Comparison of ENCODE assay signal across 9 cellular contexts in the genomic region with DNA sequence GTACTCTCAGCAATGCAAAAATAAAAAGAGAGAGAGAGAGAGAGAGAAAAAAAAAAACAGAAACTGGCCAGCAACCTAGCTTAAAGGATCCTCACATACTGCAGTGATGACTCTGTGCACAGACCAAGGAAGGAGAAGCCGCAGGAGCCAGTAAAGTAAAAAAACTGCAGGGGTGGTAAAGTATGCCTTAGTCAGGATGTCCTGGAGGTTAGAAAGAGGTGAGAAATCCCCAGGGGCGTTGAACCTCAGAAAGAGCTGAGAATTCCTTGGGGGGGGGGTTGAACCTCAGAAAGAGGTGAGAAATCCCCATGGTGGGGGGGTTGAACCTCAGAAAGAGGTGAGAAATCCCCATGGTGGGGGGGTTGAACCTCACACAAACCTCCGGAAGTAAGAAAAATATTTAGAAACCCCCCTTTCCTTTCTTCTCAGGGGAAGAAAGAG. TPM values are rescaled to one million over a fixed set of nuclear protein-coding genes. Genes with fewer than 3 reads are reported as not detected.
DNase-seq lines count a peak whose midpoint lies in the region; ATAC-seq, FAIRE-seq and TF ChIP-seq lines count a peak whose summit lies in the region.
"Had no signal": no experiment of that assay in that cellular context is flagged by ENCODE, and none has a peak within 500 bp of the region (broad histone marks: within the 10 kb centered on the region; RNA-seq: fewer than 3 reads in every experiment).

No MANE protein-coding gene starts in this region.

- CTCF ChIA-PET in CD8-positive, alpha-beta memory T cell (lab: Charles Lee) = no interaction called here

- peak; percentile 53 for ATAC-seq in HG02588 (IDR thresholded peaks at IDR 0.05; ENCODE audit: unreplicated experiment)
- no peak for ATAC-seq in HG03045 (IDR thresholded peaks at IDR 0.05; ENCODE audit: unreplicated experiment)

- no peaks in the 10 kb centered on the region for H3K36me3 Mint-ChIP-seq in CD8-positive, alpha-beta memory T cell

- H3K27me3 Mint-ChIP-seq in CD8-positive, alpha-beta memory T cell = peaks cover 0 to 9% of the 10 kb centered on the region in 2 donors

- peaks cover 11% of the 10 kb centered on the region for H3K4me1 ChIP-seq in CD8-positive, alpha-beta memory T cell (ENCODE audit: insufficient read depth, low read length)

- FAIRE-seq in D721Med (lab: Jason Lieb, UNC) = no peak

- no peaks in the 10 kb centered on the region for H3K36me3 ChIP-seq in CD8-positive, alpha-beta memory T cell (ENCODE audit: insufficient read depth, low read length)

- H3K4me3 Mint-ChIP-seq in CD8-positive, alpha-beta memory T cell = peak overlapping the region; percentile 67 to 88 (median 81)

- no peaks in the 10 kb centered on the region for H3K27me3 ChIP-seq in CD8-positive, alpha-beta memory T cell (ENCODE audit: insufficient read depth, low read length, poor library complexity, severe bottlenecking)

- H3K9me3 ChIP-seq in CD8-positive, alpha-beta memory T cell (ENCODE audit: low read length) = no peaks in the 10 kb centered on the region

- peaks cover 24 to 36% (median 30%) of the 10 kb centered on the region in 3 donors for H3K4me1 Mint-ChIP-seq in CD8-positive, alpha-beta memory T cell

- H3K27ac Mint-ChIP-seq in CD8-positive, alpha-beta memory T cell = peak overlapping the region; percentile 77 to 98 (median 96)

- DNase-seq in CD8-positive, alpha-beta memory T cell = peak; percentile 4 to 57 (median 34)
- peak; percentile 15 for DNase-seq in activated T-helper 9 cell treated with anti-CD3 and anti-CD28 coated beads, Interleukin-2, amount 50 U/mL, for 16 hours (ENCODE audit: low read depth)
- DNase-seq in kidney glomerular epithelial cell (lab: John Stamatoyannopoulos, UW) (peak; percentile 47), NCI-H187 (lab: John Stamatoyannopoulos, UW) (no peak), HCEC 1CT (no peak), D721Med (ENCODE audit: insufficient read length, low spot score) (no peak)

- no peak for TF ChIP-seq CTCF in D721Med (IDR thresholded peaks at IDR 0.05; ENCODE audit: insufficient read depth, missing control alignments)

- peak overlapping the region; percentile 32 for H3K4me3 ChIP-seq in CD8-positive, alpha-beta memory T cell (ENCODE audit: low read length)

- POLR2A ChIA-PET in CD8-positive, alpha-beta memory T cell (lab: Charles Lee) = no interaction called here

- no peaks in the 10 kb centered on the region for H3K9me3 Mint-ChIP-seq in CD8-positive, alpha-beta memory T cell

- peak overlapping the region; percentile 59 for H3K27ac ChIP-seq in CD8-positive, alpha-beta memory T cell (ENCODE audit: low read depth, low read length)

RNA-seq across cellular contexts. Expression of a gene that starts 48.0 kb away (rescaled TPM):
- total RNA-seq in CD8-positive, alpha-beta memory T cell = not detected
- not detected for polyA plus RNA-seq in CD8-positive, alpha-beta memory T cell
- total RNA-seq: glomerular endothelial cell had no signal

RNA-seq across cellular contexts. Expression of a gene that starts 51.2 kb away (rescaled TPM):
- not detected for total RNA-seq in CD8-positive, alpha-beta memory T cell
- not detected for polyA plus RNA-seq in CD8-positive, alpha-beta memory T cell
- total RNA-seq: glomerular endothelial cell had no signal

RNA-seq across cellular contexts. Expression of a gene that starts 55.9 kb away (rescaled TPM):
- total RNA-seq in CD8-positive, alpha-beta memory T cell = under 1 TPM in 1 of 2 experiments, not detected in 1; 0.29 TPM
- polyA plus RNA-seq in CD8-positive, alpha-beta memory T cell = 0.14 TPM

Comparison
In these comparisons a context has a peak if more than half of its experiments do, and no peak if none do; other contexts are left out.
1. DNase-seq: peak in CD8-positive, alpha-beta memory T cell (5 of 5), activated T-helper 9 cell treated with anti-CD3 and anti-CD28 coated beads, Interleukin-2, amount 50 U/mL, for 16 hours (single experiment) and kidney glomerular epithelial cell (single experiment); none in NCI-H187 (0 of 2), HCEC 1CT (single experiment) and D721Med (single experiment).